1 cellular context compared by ENCODE assay signal in the genomic region with DNA sequence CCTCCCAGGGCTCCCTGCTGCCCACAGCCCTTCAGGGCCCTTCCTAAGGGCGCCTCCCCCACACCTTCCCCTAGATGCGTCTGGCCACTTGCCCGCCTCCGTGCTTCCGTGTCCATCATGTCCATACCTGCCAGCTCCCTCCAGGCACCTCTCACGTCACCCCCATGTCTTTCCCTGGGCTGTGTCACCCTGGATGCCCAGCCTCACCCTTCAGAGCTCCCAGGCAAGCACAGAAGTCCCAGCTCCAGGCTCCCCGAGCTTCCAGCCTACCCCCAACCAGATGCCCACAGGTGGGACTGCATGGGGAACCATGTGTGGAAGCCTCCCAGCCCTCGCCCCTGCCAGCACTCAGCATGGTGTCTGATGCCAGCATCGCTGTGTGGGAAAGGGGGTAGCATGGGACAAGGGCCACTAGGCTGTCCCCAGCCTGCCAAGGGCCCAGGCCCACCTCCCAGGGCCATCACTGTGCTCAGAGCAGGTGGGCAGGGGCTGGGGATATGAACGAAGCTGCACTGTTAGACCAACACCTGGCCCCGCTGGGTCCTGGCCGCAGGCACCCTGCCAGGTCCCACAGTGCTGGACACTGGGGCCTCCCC.
A peak's percentile ranks its signal among the peaks of the same experiment; 100 is the strongest.
TF ChIP-seq lines count a peak whose summit lies in the region.

No MANE protein-coding gene starts in this region.

TF ChIP-seq in HepG2, 621 proteins besides CTCF, POLR2A, EP300 and RAD21:
- TF ChIP-seq MEIS1 (CRISPR knock-in tag; IDR thresholded peaks at IDR 0.05; ENCODE audit: borderline replicate concordance) (0 out of 2 replicates have a peak, but pooled peaks have one; percentile 35), ZKSCAN8 (CRISPR knock-in tag; IDR thresholded peaks at IDR 0.05; ENCODE audit: borderline replicate concordance) (no peak), ZNF883 (CRISPR knock-in tag; IDR thresholded peaks at IDR 0.05; ENCODE audit: not compliant biosample characterization) (peak; percentile 32)
- TF ChIP-seq, protein P1, sequence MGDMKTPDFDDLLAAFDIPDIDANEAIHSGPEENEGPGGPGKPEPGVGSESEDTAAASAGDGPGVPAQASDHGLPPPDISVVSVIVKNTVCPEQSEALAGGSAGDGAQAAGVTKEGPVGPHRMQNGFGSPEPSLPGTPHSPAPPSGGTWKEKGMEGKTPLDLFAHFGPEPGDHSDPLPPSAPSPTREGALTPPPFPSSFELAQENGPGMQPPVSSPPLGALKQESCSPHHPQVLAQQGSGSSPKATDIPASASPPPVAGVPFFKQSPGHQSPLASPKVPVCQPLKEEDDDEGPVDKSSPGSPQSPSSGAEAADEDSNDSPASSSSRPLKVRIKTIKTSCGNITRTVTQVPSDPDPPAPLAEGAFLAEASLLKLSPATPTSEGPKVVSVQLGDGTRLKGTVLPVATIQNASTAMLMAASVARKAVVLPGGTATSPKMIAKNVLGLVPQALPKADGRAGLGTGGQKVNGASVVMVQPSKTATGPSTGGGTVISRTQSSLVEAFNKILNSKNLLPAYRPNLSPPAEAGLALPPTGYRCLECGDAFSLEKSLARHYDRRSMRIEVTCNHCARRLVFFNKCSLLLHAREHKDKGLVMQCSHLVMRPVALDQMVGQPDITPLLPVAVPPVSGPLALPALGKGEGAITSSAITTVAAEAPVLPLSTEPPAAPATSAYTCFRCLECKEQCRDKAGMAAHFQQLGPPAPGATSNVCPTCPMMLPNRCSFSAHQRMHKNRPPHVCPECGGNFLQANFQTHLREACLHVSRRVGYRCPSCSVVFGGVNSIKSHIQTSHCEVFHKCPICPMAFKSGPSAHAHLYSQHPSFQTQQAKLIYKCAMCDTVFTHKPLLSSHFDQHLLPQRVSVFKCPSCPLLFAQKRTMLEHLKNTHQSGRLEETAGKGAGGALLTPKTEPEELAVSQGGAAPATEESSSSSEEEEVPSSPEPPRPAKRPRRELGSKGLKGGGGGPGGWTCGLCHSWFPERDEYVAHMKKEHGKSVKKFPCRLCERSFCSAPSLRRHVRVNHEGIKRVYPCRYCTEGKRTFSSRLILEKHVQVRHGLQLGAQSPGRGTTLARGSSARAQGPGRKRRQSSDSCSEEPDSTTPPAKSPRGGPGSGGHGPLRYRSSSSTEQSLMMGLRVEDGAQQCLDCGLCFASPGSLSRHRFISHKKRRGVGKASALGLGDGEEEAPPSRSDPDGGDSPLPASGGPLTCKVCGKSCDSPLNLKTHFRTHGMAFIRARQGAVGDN (CRISPR knock-in tag; IDR thresholded peaks at IDR 0.05), result peak; percentile 52
